In the genomic region with DNA sequence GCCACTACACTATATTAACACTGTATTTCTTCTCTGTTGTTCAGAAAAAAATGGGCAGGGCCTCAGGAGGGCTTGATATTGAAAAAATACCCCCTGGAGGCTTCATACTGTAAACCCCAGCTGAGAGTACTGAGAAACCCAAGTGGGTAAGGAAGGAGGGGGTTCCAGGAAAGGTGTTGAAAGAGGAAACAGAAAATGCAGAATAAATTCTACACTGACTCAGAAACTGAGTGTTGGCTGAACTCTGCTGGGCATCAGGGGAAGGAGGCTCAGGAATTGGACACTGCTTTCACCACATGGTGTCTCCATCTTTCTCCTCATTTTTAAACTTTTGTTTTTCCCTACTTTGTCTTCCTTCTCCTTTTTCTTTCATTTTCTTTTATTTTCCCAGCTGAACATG, we compare ENCODE assay signal across 9 cellular contexts.
DNase-seq lines count a peak whose midpoint lies in the region; ATAC-seq and TF ChIP-seq lines count a peak whose summit lies in the region.
"Had no signal": no experiment of that assay in that cellular context is flagged by ENCODE, and none has a peak within 500 bp of the region (broad histone marks: within the 10 kb centered on the region; RNA-seq: fewer than 3 reads in every experiment).

No MANE protein-coding gene starts in this region.

- TF ChIP-seq CTCF in AG09319 (IDR thresholded peaks at IDR 0.05; ENCODE audit: low read depth, low read length) (peak; percentile 38), HCT116 (IDR thresholded peaks at IDR 0.05 in 2 of 3, conservative IDR thresholded peaks at IDR 0.05 in 1 of 3; ENCODE audit: borderline replicate concordance in 1 of 3, insufficient read depth in 1 of 3, low read depth in 2 of 3, low read length in 2 of 3) (peak in 1 of 3 experiments; percentile 27; a peak in 1 of 6 replicates), WI38 (IDR thresholded peaks at IDR 0.05; ENCODE audit: low read depth, low read length) (0 out of 2 replicates have a peak, but pooled peaks have one; percentile 5), foreskin keratinocyte (conservative IDR thresholded peaks at IDR 0.05) (peak; percentile 44), thyroid gland (IDR thresholded peaks at IDR 0.05) (no peak)

- RAD21 ChIA-PET in HCT116 (lab: Charles Lee; ENCODE audit: low non-redundant PET in 1 of 2, low total read pairs in 2 of 2, uncharacterized antibody in 2 of 2, unreplicated experiment in 2 of 2), result no interaction called here

- DNase-seq in AG09319 (ENCODE audit: extremely low read depth, low read depth) (no peak), HCT116 (ENCODE audit: low read depth, low spot score) (no peak), foreskin keratinocyte (no peak), thyroid gland (no peak), substantia nigra (lab: John Stamatoyannopoulos, UW) (no peak)
- DNase-seq: NCI-H2171 treated with DMSO at 0.1 percent for 48 hours had no signal

- no peaks in the 10 kb centered on the region for H3K9me3 ChIP-seq in HCT116 (ENCODE audit: control insufficient read depth in 1 of 2, insufficient read depth in 1 of 2, low read depth in 1 of 2, low read length in 2 of 2)
- no peaks in the 10 kb centered on the region for H3K9me3 ChIP-seq in thyroid gland

- H3K9me2 ChIP-seq in HCT116 (ENCODE audit: insufficient read depth), result no peaks in the 10 kb centered on the region

- H4K20me1 ChIP-seq in HCT116 (ENCODE audit: insufficient read depth), result no peaks in the 10 kb centered on the region

- TF ChIP-seq POLR2A in HCT116 (IDR thresholded peaks at IDR 0.05; ENCODE audit: borderline replicate concordance, extremely low read depth, insufficient read depth, insufficient read length) (no peak), thyroid gland (IDR thresholded peaks at IDR 0.05) (no peak)

- CTCF ChIA-PET in HCT116 (lab: Charles Lee), result no interaction called here

- no peaks in the 10 kb centered on the region for H3K79me2 ChIP-seq in HCT116 (ENCODE audit: insufficient read depth, low read length)

- H3K9ac ChIP-seq in HCT116 (ENCODE audit: low read length), result no peak overlapping the region

- no TSS peak for BruUV-seq in HCT116 (replicated peaks; lab: Mats Ljungman, UMichigan)

- peaks cover 15 to 16% of the 10 kb centered on the region in 2 experiments for H3K4me1 ChIP-seq in HCT116 (ENCODE audit: control insufficient read depth in 1 of 2, insufficient read depth in 2 of 2, low read length in 2 of 2)
- peaks cover 16% of the 10 kb centered on the region for H3K4me1 ChIP-seq in foreskin keratinocyte
- H3K4me1 ChIP-seq in thyroid gland, result no peaks in the 10 kb centered on the region

- intact Hi-C loops in HCT116 (cut with micrococcal nuclease) (no loop called here), thyroid gland (cut with DNase I) (no loop called here)

- no peak overlapping the region for H2AFZ ChIP-seq in HCT116 (ENCODE audit: low read depth, low read length, poor library complexity, severe bottlenecking)

- H3K4me3 ChIP-seq in HCT116 (replicated peaks in 1 of 2; ENCODE audit: low read depth in 1 of 2, low read length in 2 of 2), result no peak overlapping the region
- H3K4me3 ChIP-seq in WI38 (ENCODE audit: low read depth, low read length), result no peak overlapping the region
- no peak overlapping the region for H3K4me3 ChIP-seq in thyroid gland (replicated peaks in 1 of 3)

- no peaks in the 10 kb centered on the region for H3K36me3 ChIP-seq in HCT116 (ENCODE audit: control insufficient read depth in 1 of 2, insufficient read depth in 2 of 2, low read length in 2 of 2)
- no peaks in the 10 kb centered on the region for H3K36me3 ChIP-seq in thyroid gland

- no peak; the same call in 1 of the 2 replicates for TF ChIP-seq RAD21 in HCT116 (IDR thresholded peaks at IDR 0.05; ENCODE audit: low read depth)

- H3K4me2 ChIP-seq in HCT116 (ENCODE audit: low read length), result peak overlapping the region; percentile 42

- H3K27me3 ChIP-seq in HCT116 (ENCODE audit: insufficient read depth, low read length), result no peaks in the 10 kb centered on the region
- no peaks in the 10 kb centered on the region for H3K27me3 ChIP-seq in foreskin keratinocyte
- no peaks in the 10 kb centered on the region for H3K27me3 ChIP-seq in thyroid gland

- no peak overlapping the region for H3K27ac ChIP-seq in HCT116 (ENCODE audit: low read depth, low read length)
- H3K27ac ChIP-seq in foreskin keratinocyte, result no peak overlapping the region
- no peak overlapping the region for H3K27ac ChIP-seq in thyroid gland
- no peak overlapping the region for H3K27ac ChIP-seq in substantia nigra (ENCODE audit: low read depth, low read length, poor library complexity, severe bottlenecking)

- ATAC-seq in HCT116 (no peak), foreskin keratinocyte (peak; percentile 4), HG03159 (IDR thresholded peaks at IDR 0.05; ENCODE audit: unreplicated experiment) (no peak), HG03108 (IDR thresholded peaks at IDR 0.05; ENCODE audit: unreplicated experiment) (no peak)

- POLR2A ChIA-PET in HCT116 (lab: Charles Lee), result no interaction called here

TF ChIP-seq in HCT116, 20 proteins besides CTCF, POLR2A, EP300 and RAD21:
- TF ChIP-seq ZBTB33 (IDR thresholded peaks at IDR 0.05; ENCODE audit: extremely low read depth, insufficient replicate concordance, low read length) (no peak), EZH2 (IDR thresholded peaks at IDR 0.05) (no peak), SRF (IDR thresholded peaks at IDR 0.05; ENCODE audit: low read depth) (no peak), ELF1 (IDR thresholded peaks at IDR 0.05; ENCODE audit: borderline replicate concordance, low read depth) (no peak), EGR1 (IDR thresholded peaks at IDR 0.05; ENCODE audit: low read depth) (no peak), EZH2phosphoT487 (IDR thresholded peaks at IDR 0.05; ENCODE audit: borderline replicate concordance) (no peak), SIN3A (IDR thresholded peaks at IDR 0.05; ENCODE audit: low read depth) (no peak)

Comparison
In these comparisons a context has a peak if more than half of its experiments do, and no peak if none do; other contexts are left out.
1. CTCF ChIP-seq: peak in AG09319 (single experiment), WI38 (single experiment) and foreskin keratinocyte (single experiment); none in thyroid gland (0 of 6).